11 cellular contexts compared by ENCODE assay signal in the genomic region with DNA sequence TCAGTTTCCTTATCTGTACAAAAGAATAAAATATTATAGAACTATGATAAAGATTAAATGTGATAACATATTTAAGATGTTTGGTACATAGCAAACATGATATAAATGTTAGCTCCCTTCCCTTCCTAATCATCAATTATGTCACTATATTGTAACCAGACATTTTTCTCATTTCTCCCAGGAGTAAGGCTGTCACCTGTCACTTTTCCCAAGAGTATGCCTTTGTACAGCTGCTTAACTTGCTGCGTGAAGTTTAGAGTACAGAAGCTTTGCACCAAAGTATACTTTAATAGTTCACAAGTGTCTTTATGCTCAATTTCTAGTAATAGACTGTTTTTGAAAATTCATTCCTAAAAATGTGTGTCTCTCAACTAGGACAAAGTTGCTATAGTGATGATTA.
"Had no signal": no experiment of that assay in that cellular context is flagged by ENCODE, and none has a peak within 500 bp of the region (broad histone marks: within the 10 kb centered on the region; RNA-seq: fewer than 3 reads in every experiment).

No MANE protein-coding gene starts in this region.

- H3K4me3 ChIP-seq: GM23248, GM23338, HAP-1 had no signal

- H3K4me1 ChIP-seq: HAP-1 had no signal

- H3K36me3 ChIP-seq: HAP-1 had no signal

- DNase-seq: GM23248, GOT3, H7, H9, HCEC 1CT, HFFc6 had no signal

- ATAC-seq: GM23338, HCT116 had no signal

- FAIRE-seq: H1, H54 had no signal

- H3K27ac ChIP-seq: GM23248 had no signal
